In genomic region chr7:101103701-101104100, GRCh38 we compare ENCODE assay signal across 1 cellular context.
TF ChIP-seq lines count a peak whose summit lies in the region.

No MANE protein-coding gene starts in this region.

TF ChIP-seq in liver, 16 proteins besides CTCF, POLR2A, EP300 and RAD21:
- peak; percentile 47 to 72 for TF ChIP-seq RXRA (IDR thresholded peaks at IDR 0.05)
